In the genomic region with DNA sequence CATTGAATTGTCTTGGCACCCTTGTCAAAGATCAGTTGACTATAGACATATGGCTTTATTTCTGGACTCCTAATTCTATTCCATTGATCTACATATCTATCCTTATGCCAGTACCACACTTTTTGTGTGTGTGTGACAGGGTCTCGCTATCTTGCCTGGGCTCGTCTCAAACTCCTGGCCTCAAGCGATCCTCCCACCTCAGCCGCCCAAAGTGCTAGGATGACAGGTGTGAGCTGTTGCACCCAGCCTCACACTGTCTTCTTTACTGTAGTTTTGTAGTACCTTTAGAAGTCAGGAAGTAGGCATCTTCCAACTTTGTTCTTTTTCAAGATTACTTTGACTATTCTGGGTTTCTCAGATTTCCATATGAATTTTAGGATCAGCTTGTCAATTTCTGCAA, we compare ENCODE assay signal across 27 cellular contexts.
"Had no signal": no experiment of that assay in that cellular context is flagged by ENCODE, and none has a peak within 500 bp of the region (broad histone marks: within the 10 kb centered on the region; RNA-seq: fewer than 3 reads in every experiment).

No MANE protein-coding gene starts in this region.

- H3K4me1 ChIP-seq: Peyer's patch, SJSA1 had no signal

- H3K4me3 ChIP-seq: K562, Peyer's patch, SJSA1 had no signal

- H3K27me3 ChIP-seq: brain microvascular endothelial cell, Peyer's patch, SJSA1 had no signal

- H3K27ac ChIP-seq: brain microvascular endothelial cell, Peyer's patch, SJSA1 had no signal

- ATAC-seq: activated CD8-positive, alpha-beta memory T cell treated with anti-CD3 and anti-CD28 coated beads, Interleukin-2, amount 10 ng/mL, durations not matched to agents 7 days and 5 days; activated T-cell treated with anti-CD3 and anti-CD28 coated beads, Interleukin-2, amount 50 U/mL, for 72 hours; activated T-helper 17 cell treated with anti-CD3 and anti-CD28 coated beads, Interleukin-2, amount 50 U/mL, for 72 hours; K562; PC-3 had no signal

- H3K9ac ChIP-seq: SK-N-SH had no signal

- DNase-seq: activated CD4-positive, alpha-beta T cell treated with anti-CD3 and anti-CD28 coated beads, Interleukin-2, amount 10 ng/mL, durations not matched to agents 24 days and 14 days; activated CD4-positive, alpha-beta T cell treated with anti-CD3 and anti-CD28 coated beads, Interleukin-2, amount 50 U/mL, for 4 hours; activated CD8-positive, alpha-beta memory T cell treated with anti-CD3 and anti-CD28 coated beads, Interleukin-2, amount 10 ng/mL, durations not matched to agents 7 days and 5 days; activated effector memory CD4-positive, alpha-beta T cell treated with anti-CD3 and anti-CD28 coated beads, Interleukin-2, amount 50 U/mL, for 16 hours; activated naive CD4-positive, alpha-beta T cell; activated naive CD4-positive, alpha-beta T cell treated with anti-CD3 and anti-CD28 coated beads, Interleukin-2, amount 50 U/mL, for 16 hours; activated naive CD8-positive, alpha-beta T cell treated with anti-CD3 and anti-CD28 coated beads for 36 hours; activated T-cell treated with anti-CD3 and anti-CD28 coated beads, Interleukin-2, amount 50 U/mL, for 1 hour; activated T-cell treated with anti-CD3 and anti-CD28 coated beads, Interleukin-2, amount 50 U/mL, for 72 hours; amniotic stem cell; aorta; brain microvascular endothelial cell; NCI-H1105; NCI-H1417 treated with DMSO at 0.1 percent for 48 hours; NCI-H187 treated with DMSO at 0.1 percent for 48 hours; NCI-H2081; NCI-H345; NCI-H524 treated with DMSO at 0.1 percent for 48 hours; NK-92 treated with Interleukin-12 subunit alpha and Interleukin-12 subunit beta, amount 100 ng/mL, for 24 hours; PC-3; Peyer's patch; RPMI8226; SHP77 treated with DMSO at 0.1 percent for 48 hours; SK-N-SH had no signal

- H3K9me2 ChIP-seq: SK-N-SH had no signal

- H3K9me3 ChIP-seq: Peyer's patch, SJSA1, SK-N-SH had no signal

- H3K36me3 ChIP-seq: brain microvascular endothelial cell, Peyer's patch had no signal

- H3K4me2 ChIP-seq: SK-N-SH had no signal

- FAIRE-seq: K562 had no signal
